23 cellular contexts compared by ENCODE assay signal in genomic region chr15:70199601-70200000, GRCh38.
DNase-seq lines count a peak whose midpoint lies in the region; ATAC-seq and TF ChIP-seq lines count a peak whose summit lies in the region.
"Had no signal": no experiment of that assay in that cellular context is flagged by ENCODE, and none has a peak within 500 bp of the region (broad histone marks: within the 10 kb centered on the region; RNA-seq: fewer than 3 reads in every experiment).

No MANE protein-coding gene starts in this region.

- DNase-seq in NCI-H2227 (lab: John Stamatoyannopoulos, UW; ENCODE audit: unreplicated experiment), result peak; percentile 35
- DNase-seq in NCI-H2227 treated with DMSO at 0.1 percent for 48 hours (lab: John Stamatoyannopoulos, UW), result no peak
- peak; percentile 36 for DNase-seq in NAMALWA (ENCODE audit: low spot score)
- no peak for DNase-seq in T-helper 17 cell
- no peak for DNase-seq in sigmoid colon
- no peak for DNase-seq in amniotic stem cell (lab: John Stamatoyannopoulos, UW)
- DNase-seq in stimulated activated CD4-positive, alpha-beta T cell treated with anti-CD3 and anti-CD28 coated beads, Interleukin-2, amount 100 ng/mL, for 24 hours, result no peak
- DNase-seq: activated CD8-positive, alpha-beta T cell treated with anti-CD3 and anti-CD28 coated beads, Interleukin-2, amount 10 ng/mL, durations not matched to agents 7 days and 5 days; activated naive CD4-positive, alpha-beta T cell treated with anti-CD3 and anti-CD28 coated beads, Interleukin-2, amount 50 U/mL, for 16 hours; activated T-cell treated with anti-CD3 and anti-CD28 coated beads, Interleukin-2, amount 50 U/mL, for 24 hours; C1 segment of cervical spinal cord; Kasumi-1; NCI-H1092; NCI-H2029 treated with DMSO at 0.1 percent for 48 hours; PC-9; stimulated activated CD4-positive, alpha-beta T cell treated with anti-CD3 and anti-CD28 coated beads, Interleukin-12 subunit alpha, Interleukin-12 subunit beta, amount 100 ng/mL, for 4 hours; T1000 had no signal

- no peaks in the 10 kb centered on the region for H3K36me3 ChIP-seq in sigmoid colon
- H3K36me3 ChIP-seq: ascending aorta, gastroesophageal sphincter, HAP-1 had no signal

- no peak overlapping the region for H3K4me3 ChIP-seq in sigmoid colon
- H3K4me3 ChIP-seq: ascending aorta, gastroesophageal sphincter, GM12878, HAP-1, PC-9 had no signal

- WGBS in sigmoid colon, 2 donors, result 73 to 78% methylated on average over 9 of the region's 9 CpGs

- TF ChIP-seq EP300 in sigmoid colon (IDR thresholded peaks at IDR 0.05), result no peak

- H3K9me3 ChIP-seq in T-helper 17 cell (ENCODE audit: control insufficient read depth, low read length, poor library complexity, severe bottlenecking) (no peaks in the 10 kb centered on the region), sigmoid colon (no peaks in the 10 kb centered on the region)
- H3K9me3 ChIP-seq: ascending aorta, gastroesophageal sphincter, HAP-1 had no signal

- ATAC-seq in T-helper 17 cell (no peak), HG02981 (IDR thresholded peaks at IDR 0.05; ENCODE audit: unreplicated experiment) (no peak)
- ATAC-seq: activated CD8-positive, alpha-beta T cell treated with anti-CD3 and anti-CD28 coated beads, Interleukin-2, amount 10 ng/mL, durations not matched to agents 7 days and 5 days; esophagus mucosa; gastroesophageal sphincter; GM12878 had no signal

- no peak for TF ChIP-seq POLR2A in sigmoid colon (IDR thresholded peaks at IDR 0.05)

- H3K4me1 ChIP-seq in sigmoid colon, result peaks cover 0 to 59% (median 44%) of the 10 kb centered on the region in 4 donors

- intact Hi-C loops in sigmoid colon (cut with DNase I), result loop anchor here (1.0 to 10.0 kb wide), 3 partner anchors 65 to 123 kb away; partner anchors contain the start of gene TLE3

- H3K4me3 Mint-ChIP-seq in T-helper 17 cell, result no peak overlapping the region
- H3K4me3 Mint-ChIP-seq: activated CD8-positive, alpha-beta T cell treated with anti-CD3 and anti-CD28 coated beads, Interleukin-2, amount 10 ng/mL, durations not matched to agents 7 days and 5 days; activated T-cell treated with anti-CD3 and anti-CD28 coated beads, Interleukin-2, amount 50 U/mL, for 24 hours had no signal

- peak overlapping the region in 3 of 4 donors; percentile 25 to 80 (median 70) for H3K27ac ChIP-seq in sigmoid colon
- H3K27ac ChIP-seq: ascending aorta, PC-9 had no signal

- no peaks in the 10 kb centered on the region for H3K27me3 ChIP-seq in sigmoid colon
- H3K27me3 ChIP-seq: ascending aorta, gastroesophageal sphincter had no signal

- peaks cover 4% of the 10 kb centered on the region for H3K27me3 Mint-ChIP-seq in T-helper 17 cell
- H3K27me3 Mint-ChIP-seq: activated T-cell treated with anti-CD3 and anti-CD28 coated beads, Interleukin-2, amount 50 U/mL, for 24 hours had no signal

- no peak for TF ChIP-seq CTCF in sigmoid colon (IDR thresholded peaks at IDR 0.05)

- H3K4me1 Mint-ChIP-seq in T-helper 17 cell, result peaks cover 8% of the 10 kb centered on the region

- no peaks in the 10 kb centered on the region for H3K36me3 Mint-ChIP-seq in T-helper 17 cell (ENCODE audit: low read depth)

- peak overlapping the region; percentile 49 for H3K27ac Mint-ChIP-seq in T-helper 17 cell
- H3K27ac Mint-ChIP-seq: activated CD8-positive, alpha-beta T cell treated with anti-CD3 and anti-CD28 coated beads, Interleukin-2, amount 10 ng/mL, durations not matched to agents 7 days and 5 days; activated T-cell treated with anti-CD3 and anti-CD28 coated beads, Interleukin-2, amount 50 U/mL, for 24 hours had no signal

Comparison
In these comparisons a context has a peak if more than half of its experiments do, and no peak if none do; other contexts are left out.
1. DNase-seq: peak in NCI-H2227 (single experiment) and NAMALWA (single experiment); none in NCI-H2227 treated with DMSO at 0.1 percent for 48 hours (single experiment), T-helper 17 cell (0 of 3), sigmoid colon (single experiment), amniotic stem cell (single experiment) and stimulated activated CD4-positive, alpha-beta T cell treated with anti-CD3 and anti-CD28 coated beads, Interleukin-2, amount 100 ng/mL, for 24 hours (0 of 2).